ENCODE assay signal across 1 cellular context in genomic region chr1:205972491-205973168, GRCh38.
TF ChIP-seq lines count a peak whose summit lies in the region.

No MANE protein-coding gene starts in this region.

TF ChIP-seq in IMR-90, 13 proteins besides CTCF, POLR2A, EP300 and RAD21:
- TF ChIP-seq BHLHE40 (IDR thresholded peaks at IDR 0.05; ENCODE audit: low read depth, low read length) = no peak
- TF ChIP-seq CEBPB (IDR thresholded peaks at IDR 0.05; ENCODE audit: low read depth, low read length) = no peak
- no peak for TF ChIP-seq SMC3 (IDR thresholded peaks at IDR 0.05; ENCODE audit: low read depth, low read length)
- no peak for TF ChIP-seq MXI1 (IDR thresholded peaks at IDR 0.05; ENCODE audit: borderline replicate concordance, low read depth, low read length)
- no peak for TF ChIP-seq NFE2L2 (IDR thresholded peaks at IDR 0.05; ENCODE audit: low read depth, low read length)
- no peak for TF ChIP-seq ELK1 (IDR thresholded peaks at IDR 0.05; ENCODE audit: borderline replicate concordance, low read depth, low read length)
- no peak for TF ChIP-seq FOS (IDR thresholded peaks at IDR 0.05; ENCODE audit: low read depth, low read length)
- TF ChIP-seq MAFK (IDR thresholded peaks at IDR 0.05; ENCODE audit: low read depth, low read length) = no peak
- no peak for TF ChIP-seq USF2 (IDR thresholded peaks at IDR 0.05; ENCODE audit: low read depth, low read length)
TF ChIP-seq in IMR-90: peak in this region for 0.
